In the genomic region with DNA sequence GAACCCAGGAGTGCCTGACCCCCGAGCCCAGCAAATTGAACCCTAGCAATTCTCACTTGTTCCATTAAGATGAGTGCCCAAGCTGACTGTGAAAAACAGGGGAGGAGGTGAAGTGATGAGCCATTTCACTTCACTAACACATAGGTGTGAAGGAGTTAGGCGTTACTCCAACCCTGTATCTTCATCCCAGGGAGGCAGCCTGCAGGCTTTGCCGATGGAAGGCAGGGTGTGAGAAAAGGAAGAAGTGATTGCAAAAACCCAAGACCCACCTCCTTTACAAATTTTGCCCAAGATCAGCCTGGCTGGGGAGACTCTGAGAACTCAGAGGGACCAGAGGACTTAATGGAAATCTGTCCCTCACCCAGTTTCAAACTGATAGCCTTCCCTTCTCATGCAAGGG, we compare ENCODE assay signal across 19 cellular contexts.
A peak's percentile ranks its signal among the peaks of the same experiment; 100 is the strongest.
DNase-seq lines count a peak whose midpoint lies in the region; TF ChIP-seq lines count a peak whose summit lies in the region.
"Had no signal": no experiment of that assay in that cellular context is flagged by ENCODE, and none has a peak within 500 bp of the region (broad histone marks: within the 10 kb centered on the region; RNA-seq: fewer than 3 reads in every experiment).

No MANE protein-coding gene starts in this region.

- H3K27me3 Mint-ChIP-seq in endodermal cell (ENCODE audit: insufficient read depth) = peaks cover 4% of the 10 kb centered on the region

- no peaks in the 10 kb centered on the region for H3K9me3 Mint-ChIP-seq in endodermal cell
- H3K9me3 Mint-ChIP-seq: CD8-positive, alpha-beta T cell had no signal

- H3K27ac ChIP-seq in VCaP = peak overlapping the region; percentile 63
- H3K27ac ChIP-seq in endodermal cell (ENCODE audit: low read depth, low read length) = no peak overlapping the region
- peak overlapping the region; percentile 39 for H3K27ac ChIP-seq in substantia nigra (ENCODE audit: low read depth, low read length, poor library complexity, severe bottlenecking)
- H3K27ac ChIP-seq: A549, RWPE1 had no signal

- H3K4me3 ChIP-seq in endodermal cell (ENCODE audit: low read length) = no peak overlapping the region
- H3K4me3 ChIP-seq: A549; BLaER1 treated with 17β-estradiol and CSF1 and Interleukin-3, amounts not matched to agents 10 nM and 100 nM had no signal

- no peak overlapping the region for H3K27ac Mint-ChIP-seq in endodermal cell
- H3K27ac Mint-ChIP-seq: CD8-positive, alpha-beta T cell had no signal

- H3K4me3 Mint-ChIP-seq in endodermal cell = no peak overlapping the region
- H3K4me3 Mint-ChIP-seq: CD8-positive, alpha-beta T cell had no signal

- H3K4me1 Mint-ChIP-seq in endodermal cell = peaks cover 44% of the 10 kb centered on the region

- 91 to 100% methylated on average over 1 of the region's 3 CpGs for WGBS in endodermal cell (ENCODE audit: insufficient coverage in 1 of 2, insufficient read length in 1 of 2), 2 experiments

- TF ChIP-seq CTCF in VCaP (conservative IDR thresholded peaks at IDR 0.05) (no peak), endodermal cell (conservative IDR thresholded peaks at IDR 0.05) (no peak)

- H3K4me1 ChIP-seq in endodermal cell (ENCODE audit: control insufficient read depth, insufficient read depth, low read length) = peaks cover 7% of the 10 kb centered on the region
- H3K4me1 ChIP-seq: A549 had no signal

- no peaks in the 10 kb centered on the region for H3K27me3 ChIP-seq in endodermal cell (ENCODE audit: control insufficient read depth, insufficient read depth, low read length, poor library complexity, severe bottlenecking)
- H3K27me3 ChIP-seq: BLaER1 treated with 17β-estradiol and CSF1 and Interleukin-3, amounts not matched to agents 10 nM and 100 nM had no signal

- no peak overlapping the region for H3K9ac ChIP-seq in endodermal cell (ENCODE audit: extremely low read depth, low read length, poor library complexity, severe bottlenecking)
- H3K9ac ChIP-seq: BLaER1 treated with 17β-estradiol and CSF1 and Interleukin-3, amounts not matched to agents 10 nM and 100 nM had no signal

- H3K36me3 Mint-ChIP-seq in endodermal cell (ENCODE audit: low read depth) = no peaks in the 10 kb centered on the region
- H3K36me3 Mint-ChIP-seq: CD8-positive, alpha-beta T cell had no signal

- no peaks in the 10 kb centered on the region for H3K9me3 ChIP-seq in endodermal cell (ENCODE audit: control insufficient read depth, low read length)
- H3K9me3 ChIP-seq: A549; BLaER1 treated with 17β-estradiol and CSF1 and Interleukin-3, amounts not matched to agents 10 nM and 100 nM; Caco-2 had no signal

- H3K36me3 ChIP-seq in endodermal cell (ENCODE audit: control insufficient read depth, insufficient read depth, low read length) = no peaks in the 10 kb centered on the region
- H3K36me3 ChIP-seq: BLaER1 treated with 17β-estradiol and CSF1 and Interleukin-3, amounts not matched to agents 10 nM and 100 nM had no signal

- DNase-seq in ELF-1 (ENCODE audit: low read depth, low spot score) (peak; percentile 64), endodermal cell (peak; percentile 64), substantia nigra (lab: John Stamatoyannopoulos, UW) (no peak), HPDE6-E6E7 (ENCODE audit: extremely low spot score) (no peak), NCI-H2227 (lab: John Stamatoyannopoulos, UW; ENCODE audit: unreplicated experiment) (no peak), DMS 273 treated with DMSO at 0.1 percent for 48 hours (lab: John Stamatoyannopoulos, UW) (no peak)
- DNase-seq: AML-193; Caco-2; CD8-positive, alpha-beta T cell; DMS79; EL; KBM-7; NCI-H2029; NCI-H526 treated with DMSO at 0.1 percent for 48 hours; SHP77 had no signal

Comparison
In these comparisons a context has a peak if more than half of its experiments do, and no peak if none do; other contexts are left out.
1. DNase-seq: peak in ELF-1 (single experiment) and endodermal cell (single experiment); none in substantia nigra (0 of 49), HPDE6-E6E7 (single experiment), NCI-H2227 (single experiment) and DMS 273 treated with DMSO at 0.1 percent for 48 hours (single experiment).